ENCODE assay signal across 1 cellular context in the genomic region with DNA sequence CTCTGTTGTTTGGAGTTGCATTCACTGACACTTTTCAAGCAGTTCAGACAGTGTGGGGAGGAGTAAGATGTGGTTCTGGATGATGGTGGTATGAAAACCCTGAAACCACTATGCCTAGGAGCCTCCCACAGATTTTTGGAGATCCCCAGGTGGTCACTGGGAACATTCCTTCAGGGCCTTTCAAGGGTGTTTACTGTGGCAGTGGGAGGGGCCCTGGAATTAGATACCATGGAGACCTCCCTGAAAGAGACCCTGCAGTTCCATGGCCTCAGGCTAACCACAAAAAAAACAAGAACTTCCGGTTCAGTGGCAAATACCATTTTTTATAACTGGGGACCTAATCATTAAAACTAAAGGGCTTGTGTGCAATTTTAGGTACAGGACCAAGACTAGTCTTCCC.
TF ChIP-seq lines count a peak whose summit lies in the region.

No MANE protein-coding gene starts in this region.

TF ChIP-seq in HepG2, 621 proteins besides CTCF, POLR2A, EP300 and RAD21 (continued from another document):
- TF ChIP-seq, protein P1, sequence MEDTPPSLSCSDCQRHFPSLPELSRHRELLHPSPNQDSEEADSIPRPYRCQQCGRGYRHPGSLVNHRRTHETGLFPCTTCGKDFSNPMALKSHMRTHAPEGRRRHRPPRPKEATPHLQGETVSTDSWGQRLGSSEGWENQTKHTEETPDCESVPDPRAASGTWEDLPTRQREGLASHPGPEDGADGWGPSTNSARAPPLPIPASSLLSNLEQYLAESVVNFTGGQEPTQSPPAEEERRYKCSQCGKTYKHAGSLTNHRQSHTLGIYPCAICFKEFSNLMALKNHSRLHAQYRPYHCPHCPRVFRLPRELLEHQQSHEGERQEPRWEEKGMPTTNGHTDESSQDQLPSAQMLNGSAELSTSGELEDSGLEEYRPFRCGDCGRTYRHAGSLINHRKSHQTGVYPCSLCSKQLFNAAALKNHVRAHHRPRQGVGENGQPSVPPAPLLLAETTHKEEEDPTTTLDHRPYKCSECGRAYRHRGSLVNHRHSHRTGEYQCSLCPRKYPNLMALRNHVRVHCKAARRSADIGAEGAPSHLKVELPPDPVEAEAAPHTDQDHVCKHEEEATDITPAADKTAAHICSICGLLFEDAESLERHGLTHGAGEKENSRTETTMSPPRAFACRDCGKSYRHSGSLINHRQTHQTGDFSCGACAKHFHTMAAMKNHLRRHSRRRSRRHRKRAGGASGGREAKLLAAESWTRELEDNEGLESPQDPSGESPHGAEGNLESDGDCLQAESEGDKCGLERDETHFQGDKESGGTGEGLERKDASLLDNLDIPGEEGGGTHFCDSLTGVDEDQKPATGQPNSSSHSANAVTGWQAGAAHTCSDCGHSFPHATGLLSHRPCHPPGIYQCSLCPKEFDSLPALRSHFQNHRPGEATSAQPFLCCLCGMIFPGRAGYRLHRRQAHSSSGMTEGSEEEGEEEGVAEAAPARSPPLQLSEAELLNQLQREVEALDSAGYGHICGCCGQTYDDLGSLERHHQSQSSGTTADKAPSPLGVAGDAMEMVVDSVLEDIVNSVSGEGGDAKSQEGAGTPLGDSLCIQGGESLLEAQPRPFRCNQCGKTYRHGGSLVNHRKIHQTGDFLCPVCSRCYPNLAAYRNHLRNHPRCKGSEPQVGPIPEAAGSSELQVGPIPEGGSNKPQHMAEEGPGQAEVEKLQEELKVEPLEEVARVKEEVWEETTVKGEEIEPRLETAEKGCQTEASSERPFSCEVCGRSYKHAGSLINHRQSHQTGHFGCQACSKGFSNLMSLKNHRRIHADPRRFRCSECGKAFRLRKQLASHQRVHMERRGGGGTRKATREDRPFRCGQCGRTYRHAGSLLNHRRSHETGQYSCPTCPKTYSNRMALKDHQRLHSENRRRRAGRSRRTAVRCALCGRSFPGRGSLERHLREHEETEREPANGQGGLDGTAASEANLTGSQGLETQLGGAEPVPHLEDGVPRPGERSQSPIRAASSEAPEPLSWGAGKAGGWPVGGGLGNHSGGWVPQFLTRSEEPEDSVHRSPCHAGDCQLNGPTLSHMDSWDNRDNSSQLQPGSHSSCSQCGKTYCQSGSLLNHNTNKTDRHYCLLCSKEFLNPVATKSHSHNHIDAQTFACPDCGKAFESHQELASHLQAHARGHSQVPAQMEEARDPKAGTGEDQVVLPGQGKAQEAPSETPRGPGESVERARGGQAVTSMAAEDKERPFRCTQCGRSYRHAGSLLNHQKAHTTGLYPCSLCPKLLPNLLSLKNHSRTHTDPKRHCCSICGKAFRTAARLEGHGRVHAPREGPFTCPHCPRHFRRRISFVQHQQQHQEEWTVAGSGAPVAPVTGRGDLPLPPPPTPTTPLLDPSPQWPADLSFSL (CRISPR knock-in tag; IDR thresholded peaks at IDR 0.05) = no peak
- TF ChIP-seq, protein P2, sequence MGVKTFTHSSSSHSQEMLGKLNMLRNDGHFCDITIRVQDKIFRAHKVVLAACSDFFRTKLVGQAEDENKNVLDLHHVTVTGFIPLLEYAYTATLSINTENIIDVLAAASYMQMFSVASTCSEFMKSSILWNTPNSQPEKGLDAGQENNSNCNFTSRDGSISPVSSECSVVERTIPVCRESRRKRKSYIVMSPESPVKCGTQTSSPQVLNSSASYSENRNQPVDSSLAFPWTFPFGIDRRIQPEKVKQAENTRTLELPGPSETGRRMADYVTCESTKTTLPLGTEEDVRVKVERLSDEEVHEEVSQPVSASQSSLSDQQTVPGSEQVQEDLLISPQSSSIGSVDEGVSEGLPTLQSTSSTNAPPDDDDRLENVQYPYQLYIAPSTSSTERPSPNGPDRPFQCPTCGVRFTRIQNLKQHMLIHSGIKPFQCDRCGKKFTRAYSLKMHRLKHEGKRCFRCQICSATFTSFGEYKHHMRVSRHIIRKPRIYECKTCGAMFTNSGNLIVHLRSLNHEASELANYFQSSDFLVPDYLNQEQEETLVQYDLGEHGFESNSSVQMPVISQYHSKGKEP (CRISPR knock-in tag; IDR thresholded peaks at IDR 0.05) = no peak
- TF ChIP-seq ZNF326 (CRISPR knock-in tag; IDR thresholded peaks at IDR 0.05; ENCODE audit: borderline replicate concordance) = no peak
- TF ChIP-seq ZNF781 (CRISPR knock-in tag; IDR thresholded peaks at IDR 0.05; ENCODE audit: borderline replicate concordance, not compliant biosample characterization) = no peak
- no peak for TF ChIP-seq PHF20 (CRISPR knock-in tag; IDR thresholded peaks at IDR 0.05)
- no peak for TF ChIP-seq ZFY (CRISPR knock-in tag; IDR thresholded peaks at IDR 0.05)
- no peak for TF ChIP-seq PTBP1 (IDR thresholded peaks at IDR 0.05; ENCODE audit: low read depth, low read length, poor library complexity, severe bottlenecking)
- TF ChIP-seq ZNF816 (CRISPR knock-in tag; IDR thresholded peaks at IDR 0.05; ENCODE audit: borderline replicate concordance) = no peak
- TF ChIP-seq CC2D1A (CRISPR knock-in tag; IDR thresholded peaks at IDR 0.05) = no peak
